ENCODE assay signal across 8 cellular contexts in genomic region chrX:155216179-155216939, GRCh38. TPM values are rescaled to one million over a fixed set of nuclear protein-coding genes. Genes with fewer than 3 reads are reported as not detected.
DNase-seq lines count a peak whose midpoint lies in the region; ATAC-seq, FAIRE-seq and TF ChIP-seq lines count a peak whose summit lies in the region.

TSS of gene VBP1 (plus strand) at chrX:155216460. CDS start at chrX:155216483, 23 bp downstream.

- peak within 1 kb of the TSS; percentile 98 for H4K5ac ChIP-seq in H1 (ENCODE audit: insufficient read length, low read depth, low read length)

- H4K91ac ChIP-seq in H1 (replicated peaks; ENCODE audit: insufficient read length, low read length), result peak within 1 kb of the TSS; percentile 65

- TF ChIP-seq CTCF in Caco-2 (IDR thresholded peaks at IDR 0.05; ENCODE audit: insufficient read depth in 1 of 2, low read depth in 1 of 2, low read length in 1 of 2, severe bottlenecking in 1 of 2, unreplicated experiment in 1 of 2), result peak; percentile 43 to 57
- TF ChIP-seq CTCF in H1 (IDR thresholded peaks at IDR 0.05; ENCODE audit: control extremely low read depth in 1 of 3, insufficient read depth in 1 of 3, low read depth in 1 of 3, low read length in 3 of 3), result peak in 1 of 3 experiments; percentile 37; a peak in 1 of 4 replicates

- no peaks in the 10 kb centered on the region for H3K27me3 ChIP-seq in Caco-2 (replicated peaks; ENCODE audit: control insufficient read depth, insufficient read depth, low read length)
- H3K27me3 ChIP-seq in H1 (replicated peaks in 1 of 4; ENCODE audit: control insufficient read depth in 3 of 4, extremely low read depth in 1 of 4, insufficient read depth in 3 of 4, low read length in 3 of 4), result peaks cover 0 to 2% (median 0%) of the 10 kb centered on the region in 4 experiments; a peak in 3 of 7 replicates

- FAIRE-seq in HTR-8/SVneo (lab: Jason Lieb, UNC) (no peak), H1 (lab: Jason Lieb, UNC) (peak; percentile 52)

- H3K4me3 Mint-ChIP-seq in Caco-2 (ENCODE audit: unreplicated experiment) (peak within 1 kb of the TSS; percentile 99), memory B cell (peak within 1 kb of the TSS; percentile 97)

- H3K9me3 Mint-ChIP-seq in Caco-2 (ENCODE audit: unreplicated experiment), result no peaks in the 10 kb centered on the region
- no peaks in the 10 kb centered on the region for H3K9me3 Mint-ChIP-seq in memory B cell

- H2BK12ac ChIP-seq in H1 (ENCODE audit: low read depth, low read length), result no peak within 1 kb of the TSS

- 0% methylated on average over 25 of the region's 53 CpGs; no CpG with 5 or more reads in 1 of the 2 experiments for WGBS in H1 (ENCODE audit: extremely low coverage in 1 of 2, insufficient coverage in 1 of 2, insufficient read length in 1 of 2, insufficient replicate concordance in 2 of 2, low coverage in 1 of 2, low lambda C conversion rate in 2 of 2, missing lambda C conversion rate in 1 of 2), 2 experiments

- BruUV-seq in Caco-2 (replicated peaks; lab: Mats Ljungman, UMichigan), result no TSS peak

- H3K4me1 ChIP-seq in Caco-2 (no peaks in the 10 kb centered on the region), H1 (replicated peaks in 1 of 4; ENCODE audit: control insufficient read depth in 3 of 4, insufficient read depth in 4 of 4, low read length in 3 of 4) (no peaks in the 10 kb centered on the region; a peak in 2 of 7 replicates)

- H2AFZ ChIP-seq in H1 (ENCODE audit: low read length), result peak within 1 kb of the TSS; percentile 96

- TF ChIP-seq RAD21 in H1 (IDR thresholded peaks at IDR 0.05 in 1 of 2, conservative IDR thresholded peaks at IDR 0.05 in 1 of 2; ENCODE audit: low read depth in 2 of 2, low read length in 2 of 2), result peak in 1 of 2 experiments; percentile 3; a peak in 1 of 4 replicates

- peak within 1 kb of the TSS; percentile 65 to 98 (median 89) for H3K9ac ChIP-seq in H1 (replicated peaks in 1 of 4; ENCODE audit: extremely low read depth in 1 of 4, low read depth in 3 of 4, low read length in 3 of 4)

- CTCF ChIA-PET in Caco-2 (lab: Charles Lee) (interaction anchor here (0.8 to 1.0 kb wide), 3 partner anchors 13 to 299 kb away, joined by 3 to 5 read pairs (median 3); no protein-coding TSS in a partner anchor), H1 (lab: Charles Lee; ENCODE audit: partially characterized antibody) (interaction anchor here (0.7 to 1.0 kb wide), 3 partner anchors 21 to 414 kb away, joined by 3 read pairs; no protein-coding TSS in a partner anchor)

- H3K36me3 Mint-ChIP-seq in Caco-2 (ENCODE audit: insufficient read depth, unreplicated experiment) (peaks cover 6% of the 10 kb centered on the region), memory B cell (no peaks in the 10 kb centered on the region)

- H3K18ac ChIP-seq in H1 (ENCODE audit: extremely low read depth, low read length), result peak within 1 kb of the TSS; percentile 60

- peaks cover 3% of the 10 kb centered on the region; the same call in 1 of the 2 replicates for H3K23me2 ChIP-seq in H1 (ENCODE audit: low read depth, low read length)

- TF ChIP-seq EP300 in H1 (IDR thresholded peaks at IDR 0.05; ENCODE audit: borderline replicate concordance in 1 of 2, low read depth in 2 of 2, low read length in 2 of 2), result no peak

- DNase-seq in Caco-2, result peak; percentile 90 to 94
- peak; percentile 76 for DNase-seq in HTR-8/SVneo (ENCODE audit: insufficient read length, low spot score)
- DNase-seq in NOMO-1 treated with DMSO at 0.1 percent for 48 hours (lab: John Stamatoyannopoulos, UW; ENCODE audit: unreplicated experiment), result peak; percentile 86
- peak; percentile 43 to 68 (median 51) for DNase-seq in activated CD8-positive, alpha-beta memory T cell treated with anti-CD3 and anti-CD28 coated beads for 48 hours (ENCODE audit: low read depth in 2 of 3, low spot score in 2 of 3)
- DNase-seq in H1 (ENCODE audit: low read depth in 1 of 2, low spot score in 2 of 2), result peak; percentile 76 to 84
- peak; percentile 68 to 77 for DNase-seq in memory B cell (ENCODE audit: low spot score in 2 of 2)
- DNase-seq in stimulated activated CD8-positive, alpha-beta memory T cell treated with anti-CD3 and anti-CD28 coated beads, Interleukin-12 subunit alpha, Interleukin-12 subunit beta, amount 100 ng/mL, for 24 hours (ENCODE audit: extremely low read depth), result peak; percentile 64

- H3K9me3 ChIP-seq in Caco-2 (no peaks in the 10 kb centered on the region), H1 (ENCODE audit: insufficient read depth in 2 of 2, low read depth in 1 of 2, low read length in 1 of 2) (no peaks in the 10 kb centered on the region)

- H2BK120ac ChIP-seq in H1 (replicated peaks; ENCODE audit: low read depth, low read length), result no peak within 1 kb of the TSS

- H3K4me3 ChIP-seq in Caco-2 (ENCODE audit: low read depth, low read length), result peak within 1 kb of the TSS; percentile 80
- peak within 1 kb of the TSS; percentile 56 to 95 (median 76) for H3K4me3 ChIP-seq in H1 (ENCODE audit: extremely low read depth in 1 of 4, insufficient read depth in 2 of 4, low read depth in 3 of 4, low read length in 4 of 4)

- H3K4me2 ChIP-seq in H1 (ENCODE audit: insufficient read depth in 1 of 2, low read depth in 2 of 2, low read length in 2 of 2), result peak within 1 kb of the TSS; percentile 84 to 85

- POLR2A ChIA-PET in Caco-2 (lab: Charles Lee), result interaction anchor here (0.6 to 1.0 kb wide), 5 partner anchors 20 to 250 kb away, joined by 3 to 12 read pairs (median 5); partner anchors contain the start of gene FUNDC2
- POLR2A ChIA-PET in H1 (lab: Charles Lee; ENCODE audit: partially characterized antibody), result interaction anchor here (0.7 to 1.0 kb wide), 2 partner anchors 27 to 144 kb away, joined by 3 to 5 read pairs; no protein-coding TSS in a partner anchor

- H2AK5ac ChIP-seq in H1 (ENCODE audit: low read depth, low read length), result no peak within 1 kb of the TSS

- peaks cover 0 to 34% of the 10 kb centered on the region in 2 experiments; a peak in 3 of 4 replicates for H3K79me2 ChIP-seq in H1 (ENCODE audit: control insufficient read depth in 1 of 2, insufficient read depth in 2 of 2, low read length in 2 of 2)

- H3K27me3 Mint-ChIP-seq in Caco-2 (ENCODE audit: insufficient read depth, unreplicated experiment), result no peaks in the 10 kb centered on the region
- no peaks in the 10 kb centered on the region for H3K27me3 Mint-ChIP-seq in memory B cell

- peaks cover 8% of the 10 kb centered on the region for H3K4me1 Mint-ChIP-seq in Caco-2 (ENCODE audit: low read depth, unreplicated experiment)
- H3K4me1 Mint-ChIP-seq in memory B cell, result peaks cover 15% of the 10 kb centered on the region

- no peaks in the 10 kb centered on the region for H3K79me1 ChIP-seq in H1 (ENCODE audit: low read depth, low read length)

- peak within 1 kb of the TSS; percentile 78; the same call in 1 of the 2 replicates for H2BK5ac ChIP-seq in H1 (ENCODE audit: low read depth, low read length)

- peak within 1 kb of the TSS; percentile 99 for H4K8ac ChIP-seq in H1 (ENCODE audit: extremely low read depth, insufficient read depth, low read length)

- peak within 1 kb of the TSS; percentile 93 for H3K27ac Mint-ChIP-seq in Caco-2 (ENCODE audit: unreplicated experiment)
- peak within 1 kb of the TSS; percentile 96 for H3K27ac Mint-ChIP-seq in memory B cell

- H2BK15ac ChIP-seq in H1 (ENCODE audit: low read length), result no peak within 1 kb of the TSS

- H3K36me3 ChIP-seq in Caco-2 (ENCODE audit: control insufficient read depth, insufficient read depth, low read length) (no peaks in the 10 kb centered on the region), H1 (ENCODE audit: control insufficient read depth in 2 of 4, insufficient read depth in 4 of 4, low read length in 3 of 4) (peaks cover 0 to 9% (median 5%) of the 10 kb centered on the region in 4 experiments; a peak in 2 of 8 replicates)

- H4K20me1 ChIP-seq in H1 (replicated peaks in 1 of 2; ENCODE audit: control insufficient read depth in 1 of 2, insufficient read depth in 2 of 2, low read length in 2 of 2), result peaks cover 0 to 3% of the 10 kb centered on the region in 2 experiments

- no peak within 1 kb of the TSS for H2BK20ac ChIP-seq in H1 (ENCODE audit: low read length)

- peak in 1 of 2 experiments; percentile 67; a peak in 1 of 3 replicates for TF ChIP-seq POLR2A in H1 (IDR thresholded peaks at IDR 0.05; ENCODE audit: control extremely low read depth in 1 of 2, low read depth in 2 of 2, low read length in 2 of 2)

- H3K56ac ChIP-seq in H1 (replicated peaks; ENCODE audit: insufficient read length, low read depth, low read length), result peak within 1 kb of the TSS; percentile 59

- ATAC-seq in GM21367 (IDR thresholded peaks at IDR 0.05; ENCODE audit: unreplicated experiment) (peak; percentile 97), memory B cell (ENCODE audit: low read depth) (peak; percentile 93)

- peak within 1 kb of the TSS; percentile 69 for H3K4ac ChIP-seq in H1 (replicated peaks; ENCODE audit: insufficient read length, low read depth, low read length)

- H3K14ac ChIP-seq in H1 (ENCODE audit: insufficient read length), result no peak within 1 kb of the TSS

- H3K27ac ChIP-seq in H1 (ENCODE audit: low read depth, low read length), result peak within 1 kb of the TSS; percentile 95; the same call in 1 of the 2 replicates

- H3K23ac ChIP-seq in H1 (ENCODE audit: insufficient read length), result no peak within 1 kb of the TSS

- intact Hi-C loops in Caco-2 (cut with micrococcal nuclease; ENCODE audit: unreplicated experiment), result no loop called here

TF ChIP-seq in H1, 55 proteins besides CTCF, POLR2A, EP300 and RAD21 (continues in another document):
- TF ChIP-seq JUN (IDR thresholded peaks at IDR 0.05; ENCODE audit: low read depth, low read length) (no peak), POU5F1 (IDR thresholded peaks at IDR 0.05; ENCODE audit: low read depth, low read length) (no peak), ATF2 (IDR thresholded peaks at IDR 0.05; ENCODE audit: low read length) (no peak)

RNA-seq across cellular contexts. Expression of gene VBP1, which starts in this region (rescaled TPM):
- total RNA-seq in Caco-2 (2022), result 54.8 and 56.8 TPM in 2 replicates
- total RNA-seq in H1 (2021; fragmentation: NEBNext Ultra II Directional; extraction: Animal tissue kit (Norgen Biotek cat#: 25700)), result 56.0 and 59.7 TPM in 2 replicates
- 10.0 and 21.6 TPM in 2 replicates for polyA plus RNA-seq in H1 (2011; rRNA removed)
- 41.7 TPM for polyA plus RNA-seq in H1 (2011; cell fraction: cytosol; rRNA removed)
- polyA plus RNA-seq in H1 (2011; cell fraction: nucleus; rRNA removed), result 6.5 TPM
- 30.7 to 49.3 TPM (median 35.8 TPM) in 4 replicates for polyA plus RNA-seq in H1 (2012, experiment 1 of 2)
- 9.1 TPM for polyA plus RNA-seq in H1 (2012, experiment 2 of 2)
- 33.2 TPM for polyA plus RNA-seq in H1 (2013, experiment 1 of 2)
- 33.0 TPM for polyA plus RNA-seq in H1 (2013, experiment 2 of 2)
- 17.6 and 32.0 TPM in 2 replicates for polyA minus RNA-seq in H1 (2011; rRNA and poly(A)+ RNA removed)
- 10.1 TPM for polyA minus RNA-seq in H1 (2011; cell fraction: cytosol; rRNA and poly(A)+ RNA removed)
- polyA minus RNA-seq in H1 (2011; cell fraction: nucleus; rRNA and poly(A)+ RNA removed), result 9.7 TPM

Comparison
In these comparisons a context has a peak if more than half of its experiments do, and no peak if none do; other contexts are left out.
1. Peak in every context shown above with its lines: DNase-seq, ATAC-seq, H3K4me3 ChIP-seq and H3K27ac ChIP-seq.